In genomic region chr1:89489037-89489729, GRCh38 we compare ENCODE assay signal across 1 cellular context.
TF ChIP-seq lines count a peak whose summit lies in the region.

No MANE protein-coding gene starts in this region.

TF ChIP-seq in HepG2, 621 proteins besides CTCF, POLR2A, EP300 and RAD21 (continued from another document):
- no peak for TF ChIP-seq ZNF318 (CRISPR knock-in tag; IDR thresholded peaks at IDR 0.05)
- no peak for TF ChIP-seq E2F1 (CRISPR knock-in tag; IDR thresholded peaks at IDR 0.05)
- TF ChIP-seq FOXA1 (IDR thresholded peaks at IDR 0.05): no peak
- TF ChIP-seq FOXA1 (CRISPR knock-in tag; IDR thresholded peaks at IDR 0.05): no peak
- no peak for TF ChIP-seq ETV6 (CRISPR knock-in tag; conservative IDR thresholded peaks at IDR 0.05)
